1 cellular context compared by ENCODE assay signal in genomic region chr19:4861147-4861546, GRCh38.
TF ChIP-seq lines count a peak whose summit lies in the region.

No MANE protein-coding gene starts in this region.

TF ChIP-seq in HEK293, 187 proteins besides CTCF, POLR2A, EP300 and RAD21 (continued from another document):
- TF ChIP-seq PRDM6 (tag by site-specific recombination; IDR thresholded peaks at IDR 0.05) (no peak), ZNF600 (tag by site-specific recombination; IDR thresholded peaks at IDR 0.05) (0 out of 2 replicates have a peak, but pooled peaks have one; percentile 13), ZNF18 (tag by site-specific recombination; IDR thresholded peaks at IDR 0.05) (0 out of 2 replicates have a peak, but pooled peaks have one; percentile 28), ZNF423 (tag by site-specific recombination; IDR thresholded peaks at IDR 0.05) (0 out of 2 replicates have a peak, but pooled peaks have one; percentile 39)
